ENCODE assay signal across 1 cellular context in the genomic region with DNA sequence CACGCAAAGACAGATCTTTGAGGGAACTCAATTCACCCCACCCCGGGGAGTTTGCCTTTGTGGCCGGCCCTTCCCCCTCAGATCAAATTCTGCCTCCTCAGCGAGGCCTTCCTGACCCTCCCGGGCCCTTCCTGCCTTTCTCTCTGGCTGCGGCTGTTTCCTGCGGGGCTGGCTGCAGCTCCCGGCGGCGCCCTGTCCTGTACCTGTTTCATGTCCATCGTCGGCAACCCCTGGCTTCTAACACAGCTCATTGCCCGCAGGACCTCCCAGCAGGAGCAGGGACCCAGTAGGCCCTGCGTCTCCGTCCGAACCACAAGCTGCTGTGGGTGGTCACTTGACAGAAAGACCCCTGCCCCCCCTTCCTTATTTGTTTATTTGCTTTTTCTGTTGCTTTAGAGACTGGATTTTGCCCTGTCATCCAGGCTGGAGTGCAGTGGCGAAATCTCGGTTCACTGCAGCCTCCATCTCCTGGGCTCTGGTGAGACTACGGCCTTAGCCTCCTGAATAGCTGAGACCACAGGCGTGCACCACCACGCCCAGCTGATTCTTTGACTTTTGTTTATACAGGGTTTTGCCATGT.
TF ChIP-seq lines count a peak whose summit lies in the region.

No MANE protein-coding gene starts in this region.

TF ChIP-seq in K562, 482 proteins besides CTCF, POLR2A, EP300 and RAD21 (continued from another document and continues in another):
- TF ChIP-seq CREM (IDR thresholded peaks at IDR 0.05; ENCODE audit: low read depth) (no peak), ZNF785 (CRISPR knock-in tag; IDR thresholded peaks at IDR 0.05) (no peak), ZKSCAN3 (CRISPR knock-in tag; IDR thresholded peaks at IDR 0.05) (no peak), KDM4B (IDR thresholded peaks at IDR 0.05; ENCODE audit: borderline replicate concordance in 2 of 2, low read depth in 1 of 2) (0 out of 4 replicates have a peak, but pooled peaks of 1 of the 2 experiments have one; percentile 30), MEIS2 (IDR thresholded peaks at IDR 0.05; ENCODE audit: partially characterized antibody) (no peak), MTA1 (IDR thresholded peaks at IDR 0.05; ENCODE audit: borderline replicate concordance) (no peak), NR2C1 (IDR thresholded peaks at IDR 0.05) (0 out of 2 replicates have a peak, but pooled peaks have one; percentile 7), NR2C1 (tag; IDR thresholded peaks at IDR 0.05) (no peak), PREB (CRISPR knock-in tag; IDR thresholded peaks at IDR 0.05) (no peak), ILK (tag; IDR thresholded peaks at IDR 0.05; ENCODE audit: borderline replicate concordance, low read depth) (no peak), HDAC8 (tag; IDR thresholded peaks at IDR 0.05) (no peak), ZNF41 (CRISPR knock-in tag; conservative IDR thresholded peaks at IDR 0.05) (no peak), TFE3 (CRISPR knock-in tag; IDR thresholded peaks at IDR 0.05) (no peak), PYGO2 (tag; IDR thresholded peaks at IDR 0.05) (no peak), BRD9 (IDR thresholded peaks at IDR 0.05; ENCODE audit: low read depth, partially characterized antibody) (peak; percentile 8), JUNB (CRISPR knock-in tag; conservative IDR thresholded peaks at IDR 0.05) (no peak), CHCHD3 (CRISPR knock-in tag; IDR thresholded peaks at IDR 0.05) (no peak), ZNF76 (CRISPR knock-in tag; IDR thresholded peaks at IDR 0.05; ENCODE audit: borderline replicate concordance) (no peak), NFRKB (IDR thresholded peaks at IDR 0.05; ENCODE audit: low read depth) (peak; percentile 58; the same call in 1 of the 2 replicates), ZFP1 (CRISPR knock-in tag; IDR thresholded peaks at IDR 0.05) (no peak), ESRRA (IDR thresholded peaks at IDR 0.05; ENCODE audit: borderline replicate concordance, low read depth) (peak; percentile 2; the same call in 1 of the 2 replicates), FOXK2 (conservative IDR thresholded peaks at IDR 0.05 in 1 of 2, IDR thresholded peaks at IDR 0.05 in 1 of 2; ENCODE audit: low read depth in 2 of 2) (no peak), GTF2F1 (IDR thresholded peaks at IDR 0.05; ENCODE audit: low read depth, low read length) (no peak), ZNF79 (CRISPR knock-in tag; IDR thresholded peaks at IDR 0.05; ENCODE audit: low read depth) (no peak), GABPA (tag; conservative IDR thresholded peaks at IDR 0.05; ENCODE audit: low read depth) (0 out of 2 replicates have a peak, but pooled peaks have one; percentile 34), GATAD2A (IDR thresholded peaks at IDR 0.05) (no peak), ERF (CRISPR knock-in tag; IDR thresholded peaks at IDR 0.05) (no peak), CTCFL (IDR thresholded peaks at IDR 0.05; ENCODE audit: borderline replicate concordance, insufficient read depth, low read depth, low read length, poor library complexity, severe bottlenecking) (no peak), ESRRB (CRISPR knock-in tag; IDR thresholded peaks at IDR 0.05; ENCODE audit: borderline replicate concordance) (no peak), SNRNP70 (optimal IDR thresholded peaks at IDR 0.05; ENCODE audit: low read depth, low read length) (no peak), NRF1 (conservative IDR thresholded peaks at IDR 0.05 in 1 of 2, IDR thresholded peaks at IDR 0.05 in 1 of 2) (peak; percentile 7 to 14; a peak in 1 of 4 replicates), C11orf30 (IDR thresholded peaks at IDR 0.05; ENCODE audit: low read depth) (peak; percentile 67), HOMEZ (CRISPR knock-in tag; IDR thresholded peaks at IDR 0.05) (no peak), MCM7 (IDR thresholded peaks at IDR 0.05) (no peak), CSDE1 (IDR thresholded peaks at IDR 0.05) (no peak), EZH2 (IDR thresholded peaks at IDR 0.05; ENCODE audit: borderline replicate concordance, low read depth, low read length) (no peak), MCM2 (IDR thresholded peaks at IDR 0.05; ENCODE audit: low read depth) (no peak), NR2C2 (CRISPR knock-in tag; IDR thresholded peaks at IDR 0.05) (no peak), NR2C2 (tag; IDR thresholded peaks at IDR 0.05) (peak; percentile 45; the same call in 1 of the 2 replicates), ZBTB7A (IDR thresholded peaks at IDR 0.05; ENCODE audit: borderline replicate concordance, control insufficient read depth, low read depth, low read length) (peak; percentile 58; the same call in 1 of the 2 replicates), SREBF2 (CRISPR knock-in tag; IDR thresholded peaks at IDR 0.05) (no peak), SMARCA4 (IDR thresholded peaks at IDR 0.05) (0 out of 2 replicates have a peak, but pooled peaks have one; percentile 23), HSF4 (CRISPR knock-in tag; IDR thresholded peaks at IDR 0.05; ENCODE audit: borderline replicate concordance) (no peak), ZNF280A (IDR thresholded peaks at IDR 0.05; ENCODE audit: low read depth, partially characterized antibody) (no peak), ARID2 (IDR thresholded peaks at IDR 0.05) (no peak), CBFA2T2 (conservative IDR thresholded peaks at IDR 0.05) (no peak), SLC30A9 (CRISPR knock-in tag; IDR thresholded peaks at IDR 0.05) (no peak), DPF2 (IDR thresholded peaks at IDR 0.05) (0 out of 2 replicates have a peak, but pooled peaks have one; percentile 7), NFYB (IDR thresholded peaks at IDR 0.05; ENCODE audit: extremely low read depth, insufficient read length) (no peak), TCF3 (CRISPR knock-in tag; IDR thresholded peaks at IDR 0.05) (no peak), SRSF3 (IDR thresholded peaks at IDR 0.05; ENCODE audit: insufficient read depth, low read length) (no peak), ZNF77 (CRISPR knock-in tag; IDR thresholded peaks at IDR 0.05) (no peak)
- TF ChIP-seq, protein P1, sequence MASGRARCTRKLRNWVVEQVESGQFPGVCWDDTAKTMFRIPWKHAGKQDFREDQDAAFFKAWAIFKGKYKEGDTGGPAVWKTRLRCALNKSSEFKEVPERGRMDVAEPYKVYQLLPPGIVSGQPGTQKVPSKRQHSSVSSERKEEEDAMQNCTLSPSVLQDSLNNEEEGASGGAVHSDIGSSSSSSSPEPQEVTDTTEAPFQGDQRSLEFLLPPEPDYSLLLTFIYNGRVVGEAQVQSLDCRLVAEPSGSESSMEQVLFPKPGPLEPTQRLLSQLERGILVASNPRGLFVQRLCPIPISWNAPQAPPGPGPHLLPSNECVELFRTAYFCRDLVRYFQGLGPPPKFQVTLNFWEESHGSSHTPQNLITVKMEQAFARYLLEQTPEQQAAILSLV (tag; IDR thresholded peaks at IDR 0.05) = no peak
- TF ChIP-seq, protein P2, sequence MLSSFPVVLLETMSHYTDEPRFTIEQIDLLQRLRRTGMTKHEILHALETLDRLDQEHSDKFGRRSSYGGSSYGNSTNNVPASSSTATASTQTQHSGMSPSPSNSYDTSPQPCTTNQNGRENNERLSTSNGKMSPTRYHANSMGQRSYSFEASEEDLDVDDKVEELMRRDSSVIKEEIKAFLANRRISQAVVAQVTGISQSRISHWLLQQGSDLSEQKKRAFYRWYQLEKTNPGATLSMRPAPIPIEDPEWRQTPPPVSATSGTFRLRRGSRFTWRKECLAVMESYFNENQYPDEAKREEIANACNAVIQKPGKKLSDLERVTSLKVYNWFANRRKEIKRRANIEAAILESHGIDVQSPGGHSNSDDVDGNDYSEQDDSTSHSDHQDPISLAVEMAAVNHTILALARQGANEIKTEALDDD (IDR thresholded peaks at IDR 0.05) = no peak
- TF ChIP-seq, protein P3, sequence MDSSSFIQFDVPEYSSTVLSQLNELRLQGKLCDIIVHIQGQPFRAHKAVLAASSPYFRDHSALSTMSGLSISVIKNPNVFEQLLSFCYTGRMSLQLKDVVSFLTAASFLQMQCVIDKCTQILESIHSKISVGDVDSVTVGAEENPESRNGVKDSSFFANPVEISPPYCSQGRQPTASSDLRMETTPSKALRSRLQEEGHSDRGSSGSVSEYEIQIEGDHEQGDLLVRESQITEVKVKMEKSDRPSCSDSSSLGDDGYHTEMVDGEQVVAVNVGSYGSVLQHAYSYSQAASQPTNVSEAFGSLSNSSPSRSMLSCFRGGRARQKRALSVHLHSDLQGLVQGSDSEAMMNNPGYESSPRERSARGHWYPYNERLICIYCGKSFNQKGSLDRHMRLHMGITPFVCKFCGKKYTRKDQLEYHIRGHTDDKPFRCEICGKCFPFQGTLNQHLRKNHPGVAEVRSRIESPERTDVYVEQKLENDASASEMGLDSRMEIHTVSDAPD (CRISPR knock-in tag; IDR thresholded peaks at IDR 0.05) = no peak
- TF ChIP-seq, protein P4, sequence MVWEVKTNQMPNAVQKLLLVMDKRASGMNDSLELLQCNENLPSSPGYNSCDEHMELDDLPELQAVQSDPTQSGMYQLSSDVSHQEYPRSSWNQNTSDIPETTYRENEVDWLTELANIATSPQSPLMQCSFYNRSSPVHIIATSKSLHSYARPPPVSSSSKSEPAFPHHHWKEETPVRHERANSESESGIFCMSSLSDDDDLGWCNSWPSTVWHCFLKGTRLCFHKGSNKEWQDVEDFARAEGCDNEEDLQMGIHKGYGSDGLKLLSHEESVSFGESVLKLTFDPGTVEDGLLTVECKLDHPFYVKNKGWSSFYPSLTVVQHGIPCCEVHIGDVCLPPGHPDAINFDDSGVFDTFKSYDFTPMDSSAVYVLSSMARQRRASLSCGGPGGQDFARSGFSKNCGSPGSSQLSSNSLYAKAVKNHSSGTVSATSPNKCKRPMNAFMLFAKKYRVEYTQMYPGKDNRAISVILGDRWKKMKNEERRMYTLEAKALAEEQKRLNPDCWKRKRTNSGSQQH (CRISPR knock-in tag; IDR thresholded peaks at IDR 0.05) = no peak
